Comparison of ENCODE assay signal across 36 cellular contexts in the genomic region with DNA sequence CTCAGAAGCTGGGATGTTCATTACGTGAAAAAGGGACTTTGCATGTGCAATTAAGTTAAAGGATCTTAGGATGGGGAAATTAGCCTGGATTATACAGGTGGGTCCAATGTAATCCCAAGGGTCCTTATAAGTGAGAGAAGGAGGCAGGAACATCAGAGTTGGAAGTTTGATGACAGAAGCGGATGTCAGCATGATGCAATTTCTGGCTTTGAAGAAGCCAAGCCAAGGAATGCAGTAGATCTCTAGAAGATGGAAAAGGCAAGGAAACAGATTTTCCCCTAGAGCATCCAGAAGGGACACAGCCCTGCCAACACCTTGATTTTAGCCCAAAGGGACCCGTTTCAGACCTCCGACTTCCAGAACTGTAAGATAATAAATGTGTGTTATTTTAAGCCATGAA.
"Had no signal": no experiment of that assay in that cellular context is flagged by ENCODE, and none has a peak within 500 bp of the region (broad histone marks: within the 10 kb centered on the region; RNA-seq: fewer than 3 reads in every experiment).

No MANE protein-coding gene starts in this region.

- ATAC-seq: activated CD4-positive, alpha-beta T cell treated with anti-CD3 and anti-CD28 coated beads for 36 hours; activated CD4-positive, CD25-positive, alpha-beta regulatory T cell treated with anti-CD3 and anti-CD28 coated beads, Interleukin-2, amount 50 U/mL, for 24 hours; activated CD8-positive, alpha-beta memory T cell treated with anti-CD3 and anti-CD28 coated beads, Interleukin-2, amount 10 ng/mL, durations not matched to agents 7 days and 5 days; activated CD8-positive, alpha-beta T cell treated with anti-CD3 and anti-CD28 coated beads, Interleukin-2, amount 10 ng/mL, durations not matched to agents 7 days and 5 days; activated naive CD8-positive, alpha-beta T cell treated with anti-CD3 and anti-CD28 coated beads, Interleukin-2, amount 50 U/mL, for 24 hours had no signal

- H3K27me3 ChIP-seq: ascending aorta, cardiac muscle cell had no signal

- H3K9me3 Mint-ChIP-seq: activated B cell treated with CpG ODN at 0.5 μM for 24 hours; activated CD4-positive, alpha-beta memory T cell treated with anti-CD3 and anti-CD28 coated beads, Interleukin-2, amount 10 ng/mL, durations not matched to agents 7 days and 5 days; activated CD4-positive, alpha-beta T cell treated with anti-CD3 and anti-CD28 coated beads, Interleukin-2, amount 10 ng/mL, durations not matched to agents 7 days and 5 days; activated naive CD4-positive, alpha-beta T cell treated with anti-CD3 and anti-CD28 coated beads, Interleukin-2, amount 10 ng/mL, durations not matched to agents 7 days and 5 days; activated naive CD4-positive, alpha-beta T cell treated with anti-CD3 and anti-CD28 coated beads, Interleukin-2, amount 50 U/mL, for 24 hours; activated naive CD8-positive, alpha-beta T cell treated with anti-CD3 and anti-CD28 coated beads, Interleukin-2, amount 10 ng/mL, durations not matched to agents 7 days and 5 days; activated naive CD8-positive, alpha-beta T cell treated with anti-CD3 and anti-CD28 coated beads, Interleukin-2, amount 50 U/mL, for 24 hours; activated T-cell treated with anti-CD3 and anti-CD28 coated beads, Interleukin-2, amount 50 U/mL, for 24 hours; activated T-helper 2 cell treated with anti-CD3 and anti-CD28 coated beads, Interferon-gamma antibody, Interleukin-2, Interleukin-4, amounts not matched to agents 10 μg/mL and 5 μg/mL and 100 μg/mL, durations not matched to agents 14 hours and 24 hours and 36 hours; central memory CD8-positive, alpha-beta T cell; T-helper 1 cell treated with Interleukin-12 subunit alpha and Interleukin-12 subunit beta and Interleukin-4 antibody, amounts not matched to agents 30 μg/mL and 1 μg/mL, for 36 hours; T-helper 2 cell treated with Interferon-gamma antibody and Interleukin-4, amounts not matched to agents 5 μg/mL and 100 μg/mL, for 36 hours had no signal

- H3K27ac ChIP-seq: ascending aorta, cardiac muscle cell, VCaP had no signal

- H3K9me3 ChIP-seq: ascending aorta had no signal

- DNase-seq: activated B cell treated with CpG ODN at 0.5 μM for 24 hours; activated CD4-positive, alpha-beta memory T cell treated with anti-CD3 and anti-CD28 coated beads, Interleukin-2, amount 10 ng/mL, durations not matched to agents 7 days and 5 days; activated CD4-positive, alpha-beta T cell treated with anti-CD3 and anti-CD28 coated beads for 1 hour; activated CD4-positive, alpha-beta T cell treated with anti-CD3 and anti-CD28 coated beads for 36 hours; activated CD4-positive, alpha-beta T cell treated with anti-CD3 and anti-CD28 coated beads for 48 hours; activated CD4-positive, alpha-beta T cell treated with anti-CD3 and anti-CD28 coated beads, Interleukin-2, amount 10 ng/mL, durations not matched to agents 7 days and 5 days; activated CD4-positive, alpha-beta T cell treated with anti-CD3 and anti-CD28 coated beads, Interleukin-2, amount 50 U/mL, for 48 hours; activated CD8-positive, alpha-beta memory T cell treated with anti-CD3 and anti-CD28 coated beads for 24 hours; activated CD8-positive, alpha-beta memory T cell treated with anti-CD3 and anti-CD28 coated beads, Interleukin-2, amount 10 ng/mL, durations not matched to agents 7 days and 5 days; activated CD8-positive, alpha-beta memory T cell treated with anti-CD3 and anti-CD28 coated beads, Interleukin-2, amount 50 U/mL, for 48 hours; activated CD8-positive, alpha-beta T cell treated with anti-CD3 and anti-CD28 coated beads, Interleukin-2, amount 10 ng/mL, durations not matched to agents 7 days and 5 days; activated effector memory CD4-positive, alpha-beta T cell treated with Interleukin-2 at 50 U/mL for 16 hours; activated gamma-delta T cell; activated naive CD4-positive, alpha-beta T cell treated with anti-CD3 and anti-CD28 coated beads, Interleukin-2, amount 10 ng/mL, durations not matched to agents 7 days and 5 days; activated naive CD4-positive, alpha-beta T cell treated with Interleukin-2 at 50 U/mL for 16 hours; activated naive CD8-positive, alpha-beta T cell treated with anti-CD3 and anti-CD28 coated beads, Interleukin-2, amount 10 ng/mL, durations not matched to agents 7 days and 5 days; activated naive CD8-positive, alpha-beta T cell treated with anti-CD3 and anti-CD28 coated beads, Interleukin-2, amount 50 U/mL, for 24 hours; activated T-cell treated with anti-CD3 and anti-CD28 coated beads, Interleukin-2, amount 50 U/mL, for 24 hours; activated T-cell treated with anti-CD3 and anti-CD28 coated beads, Interleukin-2, amount 50 U/mL, for 48 hours; amygdala; anterior cingulate cortex; caudate nucleus; cerebellar nuclear complex; T-helper 2 cell; T-helper 9 cell had no signal

- H3K4me3 ChIP-seq: ascending aorta, cardiac muscle cell had no signal

- H3K36me3 Mint-ChIP-seq: activated CD8-positive, alpha-beta memory T cell treated with anti-CD3 and anti-CD28 coated beads, Interleukin-2, amount 10 ng/mL, durations not matched to agents 7 days and 5 days; activated naive CD4-positive, alpha-beta T cell treated with anti-CD3 and anti-CD28 coated beads, Interleukin-2, amount 10 ng/mL, durations not matched to agents 7 days and 5 days; activated naive CD4-positive, alpha-beta T cell treated with anti-CD3 and anti-CD28 coated beads, Interleukin-2, amount 50 U/mL, for 24 hours; activated naive CD8-positive, alpha-beta T cell; activated naive CD8-positive, alpha-beta T cell treated with anti-CD3 and anti-CD28 coated beads, Interleukin-2, amount 10 ng/mL, durations not matched to agents 7 days and 5 days; brain had no signal

- H3K27me3 Mint-ChIP-seq: activated CD4-positive, alpha-beta memory T cell treated with anti-CD3 and anti-CD28 coated beads, Interleukin-2, amount 10 ng/mL, durations not matched to agents 7 days and 5 days; brain had no signal

- H3K4me1 Mint-ChIP-seq: activated B cell treated with CpG ODN at 0.5 μM for 24 hours; activated CD4-positive, alpha-beta memory T cell treated with anti-CD3 and anti-CD28 coated beads, Interleukin-2, amount 10 ng/mL, durations not matched to agents 7 days and 5 days; activated CD4-positive, alpha-beta T cell treated with anti-CD3 and anti-CD28 coated beads for 36 hours; activated CD4-positive, alpha-beta T cell treated with anti-CD3 and anti-CD28 coated beads, Interleukin-2, amount 10 ng/mL, durations not matched to agents 7 days and 5 days; activated CD8-positive, alpha-beta memory T cell treated with anti-CD3 and anti-CD28 coated beads, Interleukin-2, amount 10 ng/mL, durations not matched to agents 7 days and 5 days; activated naive CD4-positive, alpha-beta T cell treated with anti-CD3 and anti-CD28 coated beads, Interleukin-2, amount 10 ng/mL, durations not matched to agents 7 days and 5 days; activated naive CD4-positive, alpha-beta T cell treated with anti-CD3 and anti-CD28 coated beads, Interleukin-2, amount 50 U/mL, for 24 hours; activated naive CD8-positive, alpha-beta T cell treated with anti-CD3 and anti-CD28 coated beads, Interleukin-2, amount 10 ng/mL, durations not matched to agents 7 days and 5 days; activated naive CD8-positive, alpha-beta T cell treated with anti-CD3 and anti-CD28 coated beads, Interleukin-2, amount 50 U/mL, for 24 hours; central memory CD8-positive, alpha-beta T cell had no signal

- H3K4me3 Mint-ChIP-seq: activated B cell treated with CpG ODN at 0.5 μM for 24 hours; activated CD4-positive, alpha-beta memory T cell treated with anti-CD3 and anti-CD28 coated beads, Interleukin-2, amount 10 ng/mL, durations not matched to agents 7 days and 5 days; activated CD4-positive, alpha-beta T cell treated with anti-CD3 and anti-CD28 coated beads for 36 hours; activated CD4-positive, alpha-beta T cell treated with anti-CD3 and anti-CD28 coated beads, Interleukin-2, amount 10 ng/mL, durations not matched to agents 7 days and 5 days; activated CD8-positive, alpha-beta memory T cell treated with anti-CD3 and anti-CD28 coated beads, Interleukin-2, amount 10 ng/mL, durations not matched to agents 7 days and 5 days; activated CD8-positive, alpha-beta T cell treated with anti-CD3 and anti-CD28 coated beads, Interleukin-2, amount 10 ng/mL, durations not matched to agents 7 days and 5 days; activated naive CD4-positive, alpha-beta T cell treated with anti-CD3 and anti-CD28 coated beads, Interleukin-2, amount 10 ng/mL, durations not matched to agents 7 days and 5 days; activated naive CD4-positive, alpha-beta T cell treated with anti-CD3 and anti-CD28 coated beads, Interleukin-2, amount 50 U/mL, for 24 hours; activated naive CD8-positive, alpha-beta T cell; activated naive CD8-positive, alpha-beta T cell treated with anti-CD3 and anti-CD28 coated beads, Interleukin-2, amount 10 ng/mL, durations not matched to agents 7 days and 5 days; activated naive CD8-positive, alpha-beta T cell treated with anti-CD3 and anti-CD28 coated beads, Interleukin-2, amount 50 U/mL, for 24 hours; activated T-cell treated with anti-CD3 and anti-CD28 coated beads, Interleukin-2, amount 50 U/mL, for 24 hours; brain; central memory CD8-positive, alpha-beta T cell; T-helper 1 cell treated with Interleukin-12 subunit alpha and Interleukin-12 subunit beta and Interleukin-4 antibody, amounts not matched to agents 30 μg/mL and 1 μg/mL, for 36 hours; T-helper 2 cell treated with Interferon-gamma antibody and Interleukin-4, amounts not matched to agents 5 μg/mL and 100 μg/mL, for 36 hours had no signal

- H3K36me3 ChIP-seq: ascending aorta, cardiac muscle cell had no signal

- H3K27ac Mint-ChIP-seq: activated B cell treated with CpG ODN at 0.5 μM for 24 hours; activated CD4-positive, alpha-beta memory T cell treated with anti-CD3 and anti-CD28 coated beads, Interleukin-2, amount 10 ng/mL, durations not matched to agents 7 days and 5 days; activated CD4-positive, alpha-beta T cell treated with anti-CD3 and anti-CD28 coated beads for 36 hours; activated CD8-positive, alpha-beta memory T cell treated with anti-CD3 and anti-CD28 coated beads, Interleukin-2, amount 10 ng/mL, durations not matched to agents 7 days and 5 days; activated CD8-positive, alpha-beta T cell treated with anti-CD3 and anti-CD28 coated beads, Interleukin-2, amount 10 ng/mL, durations not matched to agents 7 days and 5 days; activated naive CD4-positive, alpha-beta T cell treated with anti-CD3 and anti-CD28 coated beads, Interleukin-2, amount 10 ng/mL, durations not matched to agents 7 days and 5 days; activated naive CD4-positive, alpha-beta T cell treated with anti-CD3 and anti-CD28 coated beads, Interleukin-2, amount 50 U/mL, for 24 hours; activated naive CD8-positive, alpha-beta T cell; activated naive CD8-positive, alpha-beta T cell treated with anti-CD3 and anti-CD28 coated beads, Interleukin-2, amount 10 ng/mL, durations not matched to agents 7 days and 5 days; activated naive CD8-positive, alpha-beta T cell treated with anti-CD3 and anti-CD28 coated beads, Interleukin-2, amount 50 U/mL, for 24 hours; activated T-cell treated with anti-CD3 and anti-CD28 coated beads, Interleukin-2, amount 50 U/mL, for 24 hours; activated T-helper 2 cell treated with anti-CD3 and anti-CD28 coated beads, Interferon-gamma antibody, Interleukin-2, Interleukin-4, amounts not matched to agents 10 μg/mL and 5 μg/mL and 100 μg/mL, durations not matched to agents 14 hours and 24 hours and 36 hours; T-helper 1 cell treated with Interleukin-12 subunit alpha and Interleukin-12 subunit beta and Interleukin-4 antibody, amounts not matched to agents 30 μg/mL and 1 μg/mL, for 36 hours; T-helper 2 cell treated with Interferon-gamma antibody and Interleukin-4, amounts not matched to agents 5 μg/mL and 100 μg/mL, for 36 hours had no signal
